ENCODE assay signal across 28 cellular contexts in the genomic region with DNA sequence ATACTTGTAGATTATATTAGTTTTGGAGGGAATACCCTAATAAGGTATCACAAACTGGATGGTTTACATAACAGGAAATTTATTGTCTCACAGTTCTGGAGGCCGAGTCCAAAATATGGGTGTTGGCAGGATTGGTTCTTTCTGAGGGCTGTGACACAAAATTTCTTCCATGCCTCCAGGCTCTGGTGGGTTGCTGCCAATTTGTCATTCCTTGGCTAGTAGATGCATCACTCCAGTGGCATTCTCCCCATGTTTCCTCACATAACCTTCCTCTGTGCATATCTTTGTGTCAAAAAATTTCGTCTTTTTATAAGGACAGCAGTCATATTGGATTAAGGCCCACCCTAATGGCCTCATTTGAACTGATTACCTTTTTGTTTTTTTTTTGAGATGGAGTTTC. TPM values are rescaled to one million over a fixed set of nuclear protein-coding genes. Genes with fewer than 3 reads are reported as not detected.
DNase-seq lines count a peak whose midpoint lies in the region; ATAC-seq and TF ChIP-seq lines count a peak whose summit lies in the region.
"Had no signal": no experiment of that assay in that cellular context is flagged by ENCODE, and none has a peak within 500 bp of the region (broad histone marks: within the 10 kb centered on the region; RNA-seq: fewer than 3 reads in every experiment).

No MANE protein-coding gene starts in this region.

- H3K4me3 ChIP-seq in AG10803 (ENCODE audit: low read length), result no peak overlapping the region
- H3K4me3 ChIP-seq in adipocyte (ENCODE audit: low read length), result no peak overlapping the region
- H3K4me3 ChIP-seq in Caco-2 (ENCODE audit: low read depth, low read length), result no peak overlapping the region
- H3K4me3 ChIP-seq: A549, breast epithelium, colonic mucosa, gastroesophageal sphincter, ovary, right lobe of liver, vagina had no signal

- H3K4me1 ChIP-seq in adipocyte (ENCODE audit: control insufficient read depth, insufficient read depth, low read length), result peaks cover 12% of the 10 kb centered on the region
- no peaks in the 10 kb centered on the region for H3K4me1 ChIP-seq in Caco-2
- H3K4me1 ChIP-seq: A549, breast epithelium, colonic mucosa, gastroesophageal sphincter, right lobe of liver, vagina had no signal

- no peaks in the 10 kb centered on the region for H3K36me3 ChIP-seq in adipocyte (ENCODE audit: control insufficient read depth, insufficient read depth, low read length, severe bottlenecking)
- no peaks in the 10 kb centered on the region for H3K36me3 ChIP-seq in Caco-2 (ENCODE audit: control insufficient read depth, insufficient read depth, low read length)
- H3K36me3 ChIP-seq: breast epithelium, colonic mucosa, gastroesophageal sphincter, ovary, right lobe of liver, vagina had no signal

- CTCF ChIA-PET in Caco-2 (lab: Charles Lee), result no interaction called here

- intact Hi-C loops in Caco-2 (cut with micrococcal nuclease; ENCODE audit: unreplicated experiment), result no loop called here

- no peaks in the 10 kb centered on the region for H3K36me3 Mint-ChIP-seq in HFFc6 (ENCODE audit: low read depth)
- H3K36me3 Mint-ChIP-seq in Caco-2 (ENCODE audit: insufficient read depth, unreplicated experiment), result no peaks in the 10 kb centered on the region
- H3K36me3 Mint-ChIP-seq: memory B cell; naive thymus-derived CD8-positive, alpha-beta T cell had no signal

- no peak overlapping the region for H3K9ac ChIP-seq in adipocyte (ENCODE audit: low read length)

- TF ChIP-seq CTCF in AG10803 (conservative IDR thresholded peaks at IDR 0.05; ENCODE audit: low read length) (no peak), HFFc6 (IDR thresholded peaks at IDR 0.05) (no peak), Caco-2 (IDR thresholded peaks at IDR 0.05; ENCODE audit: insufficient read depth in 1 of 2, low read depth in 1 of 2, low read length in 1 of 2, severe bottlenecking in 1 of 2, unreplicated experiment in 1 of 2) (no peak)

- no peaks in the 10 kb centered on the region for H3K4me1 Mint-ChIP-seq in HFFc6 (ENCODE audit: low read depth)
- no peaks in the 10 kb centered on the region for H3K4me1 Mint-ChIP-seq in Caco-2 (ENCODE audit: low read depth, unreplicated experiment)
- H3K4me1 Mint-ChIP-seq: activated CD4-positive, alpha-beta T cell treated with anti-CD3 and anti-CD28 coated beads, Interleukin-2, amount 10 ng/mL, durations not matched to agents 24 days and 14 days; memory B cell; naive thymus-derived CD8-positive, alpha-beta T cell had no signal

- H3K27ac Mint-ChIP-seq in HFFc6, result no peak overlapping the region
- no peak overlapping the region for H3K27ac Mint-ChIP-seq in Caco-2 (ENCODE audit: unreplicated experiment)
- H3K27ac Mint-ChIP-seq: activated CD4-positive, alpha-beta T cell treated with anti-CD3 and anti-CD28 coated beads, Interleukin-2, amount 10 ng/mL, durations not matched to agents 24 days and 14 days; activated T-helper 2 cell treated with anti-CD3 and anti-CD28 coated beads, Interferon-gamma antibody, Interleukin-2, Interleukin-4, amounts not matched to agents 10 μg/mL and 5 μg/mL and 100 μg/mL, durations not matched to agents 14 hours and 24 hours and 36 hours; memory B cell; naive thymus-derived CD8-positive, alpha-beta T cell had no signal

- H3K27me3 ChIP-seq in adipocyte (replicated peaks; ENCODE audit: control insufficient read depth, insufficient read depth, low read length) (no peaks in the 10 kb centered on the region), Caco-2 (replicated peaks; ENCODE audit: control insufficient read depth, insufficient read depth, low read length) (no peaks in the 10 kb centered on the region)
- H3K27me3 ChIP-seq: breast epithelium, colonic mucosa, gastroesophageal sphincter, ovary, right lobe of liver, vagina had no signal

- no peak for ATAC-seq in GM18870 (IDR thresholded peaks at IDR 0.05; ENCODE audit: unreplicated experiment)
- ATAC-seq: A549; gastroesophageal sphincter; HepG2; naive thymus-derived CD8-positive, alpha-beta T cell; right lobe of liver had no signal

- H3K9me3 Mint-ChIP-seq in HFFc6, result peaks cover 28% of the 10 kb centered on the region
- no peaks in the 10 kb centered on the region for H3K9me3 Mint-ChIP-seq in Caco-2 (ENCODE audit: unreplicated experiment)
- H3K9me3 Mint-ChIP-seq: activated CD4-positive, alpha-beta T cell treated with anti-CD3 and anti-CD28 coated beads, Interleukin-2, amount 10 ng/mL, durations not matched to agents 24 days and 14 days; activated T-helper 2 cell treated with anti-CD3 and anti-CD28 coated beads, Interferon-gamma antibody, Interleukin-2, Interleukin-4, amounts not matched to agents 10 μg/mL and 5 μg/mL and 100 μg/mL, durations not matched to agents 14 hours and 24 hours and 36 hours; naive thymus-derived CD8-positive, alpha-beta T cell had no signal

- H3K9me3 ChIP-seq in adipocyte (ENCODE audit: control insufficient read depth, low read length) (no peaks in the 10 kb centered on the region), Caco-2 (no peaks in the 10 kb centered on the region)
- H3K9me3 ChIP-seq: A549, breast epithelium, colonic mucosa, gastroesophageal sphincter, ovary, right lobe of liver, vagina had no signal

- POLR2A ChIA-PET in Caco-2 (lab: Charles Lee), result interaction anchor here (0.6 kb wide), 1 partner anchor 441 kb away, joined by 3 read pairs; no protein-coding TSS in a partner anchor

- H3K27me3 Mint-ChIP-seq in HFFc6 (ENCODE audit: insufficient read depth), result no peaks in the 10 kb centered on the region
- no peaks in the 10 kb centered on the region for H3K27me3 Mint-ChIP-seq in Caco-2 (ENCODE audit: insufficient read depth, unreplicated experiment)

- BruUV-seq in Caco-2 (replicated peaks; lab: Mats Ljungman, UMichigan), result no TSS peak

- peak; percentile 90 for DNase-seq in AG10803 (ENCODE audit: low read depth)
- DNase-seq in HFFc6, result peak; percentile 17
- peak; percentile 39 for DNase-seq in adipocyte (ENCODE audit: low read depth)
- DNase-seq in medulla oblongata (ENCODE audit: extremely low spot score), result peak; percentile 34
- DNase-seq in stimulated activated CD4-positive, alpha-beta T cell treated with anti-CD3 and anti-CD28 coated beads, Interleukin-4, amount 100 ng/mL, for 4 hours, result no peak
- DNase-seq in NCI-H187 (lab: John Stamatoyannopoulos, UW), result no peak
- DNase-seq in Caco-2, result no peak
- DNase-seq: activated CD4-positive, alpha-beta T cell treated with anti-CD3 and anti-CD28 coated beads, Interleukin-2, amount 10 ng/mL, durations not matched to agents 24 days and 14 days; colonic mucosa; DMS 273 treated with DMSO at 0.1 percent for 48 hours; GF-D8; H7; naive thymus-derived CD8-positive, alpha-beta T cell; NCI-H1417; NCI-H748 treated with DMSO at 0.1 percent for 48 hours; ovary; right lobe of liver; SIG-M5 had no signal

- H3K4me3 Mint-ChIP-seq in HFFc6 (no peak overlapping the region), Caco-2 (ENCODE audit: unreplicated experiment) (no peak overlapping the region)
- H3K4me3 Mint-ChIP-seq: activated CD4-positive, alpha-beta T cell treated with anti-CD3 and anti-CD28 coated beads, Interleukin-2, amount 10 ng/mL, durations not matched to agents 24 days and 14 days; memory B cell; naive thymus-derived CD8-positive, alpha-beta T cell had no signal

RNA-seq across cellular contexts. Expression of a gene that starts 49.3 kb away (rescaled TPM):
- total RNA-seq in HFFc6 (2021; fragmentation: NEBNext Ultra II Directional; extraction: Animal tissue kit (Norgen Biotek cat#: 25700)), result not detected
- total RNA-seq in Caco-2 (2022), result 30.6 and 34.8 TPM in 2 replicates
- total RNA-seq: activated CD4-positive, alpha-beta T cell treated with anti-CD3 and anti-CD28 coated beads, Interleukin-2, amount 10 ng/mL, durations not matched to agents 24 days and 14 days; activated T-helper 2 cell treated with anti-CD3 and anti-CD28 coated beads, Interferon-gamma antibody, Interleukin-2, Interleukin-4, amounts not matched to agents 10 μg/mL and 5 μg/mL and 100 μg/mL, durations not matched to agents 14 hours and 24 hours and 36 hours; colonic mucosa; endothelial cell of umbilical vein; gastroesophageal sphincter; HepG2; naive thymus-derived CD8-positive, alpha-beta T cell; right lobe of liver; T-helper 1 cell treated with Interleukin-12 subunit alpha and Interleukin-12 subunit beta and Interleukin-4 antibody, amounts not matched to agents 30 ng/mL and 1 ng/mL, for 36 hours; vagina had no signal

RNA-seq across cellular contexts. Expression of a gene that starts 51.2 kb away (rescaled TPM):
- total RNA-seq in HFFc6 (2021; fragmentation: NEBNext Ultra II Directional; extraction: Animal tissue kit (Norgen Biotek cat#: 25700)), result under 1 TPM in 4 of 6 experiments, not detected in 2; 0.12 to 0.31 (median 0.19) TPM
- total RNA-seq in Caco-2 (2022), result not detected in 2 replicates
- total RNA-seq: HepG2, vagina had no signal

Comparison
In these comparisons a context has a peak if more than half of its experiments do, and no peak if none do; other contexts are left out.
1. DNase-seq: peak in AG10803 (single experiment), HFFc6 (single experiment), adipocyte (single experiment) and medulla oblongata (single experiment); none in stimulated activated CD4-positive, alpha-beta T cell treated with anti-CD3 and anti-CD28 coated beads, Interleukin-4, amount 100 ng/mL, for 4 hours (0 of 2), NCI-H187 (0 of 2) and Caco-2 (0 of 2).
2. RNA of a gene that starts 49.3 kb away (total RNA-seq): 30.6 to 34.8 TPM in Caco-2; not detected in HFFc6; every median in the first group is over 10 times any median in the second.